In the genomic region with DNA sequence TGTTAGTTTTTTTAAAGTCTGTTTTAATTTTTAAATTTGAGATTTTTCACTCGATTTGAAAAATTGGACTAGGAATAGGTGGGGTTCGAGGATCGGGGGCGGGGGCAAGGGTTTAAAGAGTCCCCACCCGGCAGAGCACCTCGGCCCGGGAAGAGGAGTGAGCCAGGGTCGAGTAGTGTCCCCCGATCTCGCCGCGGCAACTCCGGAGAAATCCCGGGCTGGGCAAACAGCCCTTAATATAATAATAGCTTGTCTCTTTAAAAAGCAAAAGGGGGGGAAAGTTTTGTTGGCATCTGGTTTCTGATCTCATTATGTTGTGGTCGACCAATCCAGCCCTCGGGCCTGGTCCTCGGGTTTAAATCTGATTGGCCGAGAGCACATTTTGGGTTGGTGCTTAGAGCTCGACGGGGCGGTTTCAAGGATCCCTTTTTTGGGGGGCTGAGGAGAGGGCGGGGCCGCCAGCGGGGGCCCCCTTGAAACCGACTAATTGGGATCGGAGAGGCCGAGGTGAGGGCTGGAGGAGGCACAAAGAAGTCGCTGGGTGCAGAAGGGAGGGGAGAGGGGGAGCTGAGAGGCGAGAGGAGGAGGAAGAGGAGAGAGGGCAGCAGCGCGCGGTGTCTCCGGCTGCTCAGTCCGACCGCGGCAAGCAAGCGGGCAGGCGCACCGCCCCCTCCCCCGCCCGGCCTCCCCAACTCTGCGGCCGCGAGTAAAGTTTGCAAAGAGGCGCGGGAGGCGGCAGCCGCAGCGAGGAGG, we compare ENCODE assay signal across 8 cellular contexts. TPM values are rescaled to one million over a fixed set of nuclear protein-coding genes. Genes with fewer than 3 reads are reported as not detected.
DNase-seq lines count a peak whose midpoint lies in the region; ATAC-seq and TF ChIP-seq lines count a peak whose summit lies in the region.

Gene FZD2 (plus strand): TSS at position 631 of the 753 bp plus-strand sequence. CDS start 205 bp downstream, outside the sequence.

- no peak for TF ChIP-seq EP300 in ovary (IDR thresholded peaks at IDR 0.05)

- H3K9me3 ChIP-seq in MG63 (no peaks in the 10 kb centered on the region), adrenal gland (replicated peaks in 1 of 3) (no peaks in the 10 kb centered on the region), ovary (no peaks in the 10 kb centered on the region), vagina (no peaks in the 10 kb centered on the region)

- ATAC-seq in GM18505 (IDR thresholded peaks at IDR 0.05; ENCODE audit: unreplicated experiment) = peak; percentile 55

- TF ChIP-seq POLR2A in GM18505 (IDR thresholded peaks at IDR 0.05; ENCODE audit: borderline replicate concordance, extremely low read depth, insufficient read depth, insufficient read length) (no peak), Raji (IDR thresholded peaks at IDR 0.05; ENCODE audit: insufficient read depth, low read depth, low read length) (peak; percentile 45), adrenal gland (IDR thresholded peaks at IDR 0.05) (no peak), ovary (IDR thresholded peaks at IDR 0.05) (no peak), vagina (IDR thresholded peaks at IDR 0.05) (no peak)

- TF ChIP-seq CTCF in adrenal gland (IDR thresholded peaks at IDR 0.05) (no peak), ovary (IDR thresholded peaks at IDR 0.05) (no peak), vagina (IDR thresholded peaks at IDR 0.05) (no peak)

- WGBS in adrenal gland, 4 donors = 0 to 2% (median 0%) methylated on average over 32 to 49 of the region's 49 CpGs
- 0 to 1% (median 1%) methylated on average over 43 to 49 of the region's 49 CpGs for WGBS in ovary, 3 donors

- H3K27me3 ChIP-seq in MG63 = no peaks in the 10 kb centered on the region
- no peaks in the 10 kb centered on the region for H3K27me3 ChIP-seq in adrenal gland
- H3K27me3 ChIP-seq in ovary = no peaks in the 10 kb centered on the region
- H3K27me3 ChIP-seq in vagina = no peaks in the 10 kb centered on the region

- intact Hi-C loops in adrenal gland (cut with DNase I) (no loop called here), cardiac septum (cut with DNase I) (loop anchor here (1.0 kb wide), 1 partner anchor 71 kb away; no protein-coding TSS in a partner anchor), ovary (cut with DNase I) (loop anchor here in 1 of 4 donors (5.0 kb wide), 1 partner anchor 55 kb away; the partner anchor contains the start of gene GPATCH8), vagina (cut with DNase I) (no loop called here)

- H3K4me3 ChIP-seq in MG63 (peak within 1 kb of the TSS; percentile 67), adrenal gland (peak within 1 kb of the TSS; percentile 32 to 68 (median 49)), ovary (peak within 1 kb of the TSS; percentile 52), vagina (peak within 1 kb of the TSS; percentile 55 to 72)

- peaks cover 28% of the 10 kb centered on the region for H3K36me3 ChIP-seq in MG63
- no peaks in the 10 kb centered on the region for H3K36me3 ChIP-seq in adrenal gland (replicated peaks in 1 of 2)
- H3K36me3 ChIP-seq in ovary = no peaks in the 10 kb centered on the region
- H3K36me3 ChIP-seq in vagina = no peaks in the 10 kb centered on the region

- H3K27ac ChIP-seq in adrenal gland (peak within 1 kb of the TSS in 4 of 5 donors; percentile 53 to 73 (median 67)), ovary (peak within 1 kb of the TSS; percentile 63 to 73), vagina (peak within 1 kb of the TSS; percentile 80)

- DNase-seq in A172 (ENCODE audit: low spot score) (peak; percentile 99), MG63 (peak; percentile 96), adrenal gland (peak; percentile 72 to 91 (median 82)), cardiac septum (ENCODE audit: low spot score) (peak; percentile 92), ovary (peak; percentile 86 to 89 (median 88)), vagina (ENCODE audit: extremely low spot score in 2 of 2) (peak in 1 of 2 donors; percentile 92)

- H3K4me1 ChIP-seq in adrenal gland (replicated peaks in 1 of 2) (no peaks in the 10 kb centered on the region), ovary (ENCODE audit: insufficient read depth) (peaks cover 13% of the 10 kb centered on the region), vagina (peaks cover 25% of the 10 kb centered on the region)

RNA-seq across cellular contexts. Expression of gene FZD2, which starts in this region (rescaled TPM):
- total RNA-seq in A172 (2014; rRNA removed; shearing (Covaris generic)) = 18.2 and 24.4 TPM in 2 replicates
- total RNA-seq in MG63 (2014; rRNA removed; shearing (Covaris generic); ENCODE audit: low replicate concordance) = 29.6 and 46.3 TPM in 2 replicates
- total RNA-seq in adrenal gland (1 to 10 TPM; 2.3 to 9.1 (median 3.4) TPM), cardiac septum (5.7 TPM), ovary (10 to 100 TPM in 3 of 7 donors, 1 to 10 TPM in 4; 1.6 to 12.5 (median 9.3) TPM), vagina (7.6 TPM)
- polyA plus RNA-seq in adrenal gland (1 to 10 TPM in 2 of 3 donors, under 1 TPM in 1; 0.18 to 2.7 (median 2.3) TPM), ovary (1 to 10 TPM in 1 of 2 donors, under 1 TPM in 1; 0.08 to 5.3 TPM)
